In genomic region chr11:853682-854448, GRCh38 we compare ENCODE assay signal across 1 cellular context.
TF ChIP-seq lines count a peak whose summit lies in the region.

No MANE protein-coding gene starts in this region.

TF ChIP-seq in H1, 55 proteins besides CTCF, POLR2A, EP300 and RAD21:
- no peak for TF ChIP-seq BACH1 (IDR thresholded peaks at IDR 0.05; ENCODE audit: low read length)
- TF ChIP-seq TAF1 (IDR thresholded peaks at IDR 0.05; ENCODE audit: low read depth, low read length): no peak
- no peak for TF ChIP-seq CTBP2 (IDR thresholded peaks at IDR 0.05; ENCODE audit: borderline replicate concordance, insufficient read depth, insufficient read length, low read length)
- TF ChIP-seq BRCA1 (IDR thresholded peaks at IDR 0.05; ENCODE audit: low read depth, low read length): no peak
- TF ChIP-seq CHD1 (IDR thresholded peaks at IDR 0.05; ENCODE audit: low read depth, low read length): no peak
- no peak for TF ChIP-seq NRF1 (IDR thresholded peaks at IDR 0.05; ENCODE audit: low read depth, low read length)
- no peak for TF ChIP-seq SP1 (IDR thresholded peaks at IDR 0.05; ENCODE audit: low read depth, low read length)
